ENCODE assay signal across 8 cellular contexts in the genomic region with DNA sequence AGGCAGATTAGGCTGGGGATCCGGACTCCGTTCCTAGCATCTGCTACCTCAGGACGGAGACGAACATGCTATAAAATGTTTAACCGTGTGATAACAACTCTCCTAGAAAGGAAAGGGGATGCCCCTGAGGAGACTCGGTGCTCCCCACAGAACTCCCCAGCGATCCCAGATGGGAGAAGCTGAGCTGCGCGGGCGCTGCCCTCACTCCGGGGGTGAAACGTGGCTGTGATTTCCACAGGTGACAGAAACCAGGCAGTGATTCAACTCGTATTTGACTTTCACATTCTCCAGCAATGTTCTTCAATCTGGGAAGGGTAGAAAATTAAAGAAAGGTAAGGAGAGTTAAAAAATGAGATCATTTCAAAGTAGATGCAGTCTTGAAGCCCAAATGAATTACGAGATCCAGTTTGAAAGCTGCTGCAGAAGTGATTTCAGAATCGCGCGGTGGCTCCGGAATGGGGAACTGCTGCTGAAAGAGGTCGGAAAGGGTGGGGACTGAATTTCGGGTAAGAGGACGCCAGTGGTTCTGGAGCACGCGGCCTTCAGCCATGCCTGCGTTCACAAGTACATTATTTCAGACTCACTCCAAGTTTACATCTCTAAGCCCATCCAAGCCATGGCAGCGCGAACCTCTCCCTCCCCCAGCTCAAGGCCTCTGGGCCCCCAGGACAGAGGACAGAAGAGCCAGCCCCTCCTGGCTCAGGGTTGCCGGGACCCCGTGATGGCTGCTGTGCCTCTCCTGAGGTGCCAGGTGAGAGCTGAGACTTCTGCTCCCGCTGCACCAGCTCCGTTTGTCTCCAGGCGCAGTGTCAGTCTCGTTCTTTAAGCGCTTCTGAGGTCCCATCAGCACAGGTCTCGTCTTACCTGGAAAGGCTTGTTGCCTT. TPM values are rescaled to one million over a fixed set of nuclear protein-coding genes. Genes with fewer than 3 reads are reported as not detected.
DNase-seq lines count a peak whose midpoint lies in the region; ATAC-seq and TF ChIP-seq lines count a peak whose summit lies in the region.

No MANE protein-coding gene starts in this region.

- H4K91ac ChIP-seq in mesenchymal stem cell (ENCODE audit: low read length): no peak overlapping the region

- H3K4ac ChIP-seq in mesenchymal stem cell (ENCODE audit: low read depth in 1 of 2, low read length in 2 of 2): no peak overlapping the region

- no peaks in the 10 kb centered on the region for H3K9me3 ChIP-seq in mesenchymal stem cell (ENCODE audit: control insufficient read depth, low read length)

- no peak overlapping the region for H4K8ac ChIP-seq in mesenchymal stem cell (ENCODE audit: low read length)

- WGBS in mesenchymal stem cell: 94% methylated on average over 32 of the region's 34 CpGs

- peaks cover 6 to 11% (median 8%) of the 10 kb centered on the region in 3 donors for H3K4me1 Mint-ChIP-seq in IgD-negative memory B cell

- H3K4me1 ChIP-seq in mesenchymal stem cell (ENCODE audit: control insufficient read depth, insufficient read depth, low read depth, low read length): no peaks in the 10 kb centered on the region

- peak overlapping the region in 2 of 3 donors; percentile 22 to 61 for H3K27ac Mint-ChIP-seq in IgD-negative memory B cell

- H3K9me3 Mint-ChIP-seq in IgD-negative memory B cell: no peaks in the 10 kb centered on the region

- H3K27ac ChIP-seq in mesenchymal stem cell (ENCODE audit: low read length, poor library complexity, severe bottlenecking): no peak overlapping the region

- no peaks in the 10 kb centered on the region for H3K27me3 ChIP-seq in mesenchymal stem cell (ENCODE audit: control insufficient read depth in 1 of 2, insufficient read depth in 1 of 2, low read length in 2 of 2)

- no peak overlapping the region for H3K23ac ChIP-seq in mesenchymal stem cell (ENCODE audit: low read length in 2 of 2)

- no peak overlapping the region for H3K4me2 ChIP-seq in mesenchymal stem cell (ENCODE audit: low read length, poor library complexity, severe bottlenecking)

- ATAC-seq in GM21786 (IDR thresholded peaks at IDR 0.05; ENCODE audit: unreplicated experiment): no peak

- H3K14ac ChIP-seq in mesenchymal stem cell (ENCODE audit: low read length in 2 of 2): no peak overlapping the region

- no peak overlapping the region for H2AFZ ChIP-seq in mesenchymal stem cell (ENCODE audit: low read depth, low read length)

- peak overlapping the region; percentile 85 for H3K9ac ChIP-seq in mesenchymal stem cell (ENCODE audit: low read length)

- no peak overlapping the region for H2AK5ac ChIP-seq in mesenchymal stem cell (ENCODE audit: low read length, severe bottlenecking)

- H3K18ac ChIP-seq in mesenchymal stem cell (ENCODE audit: low read depth in 1 of 2, low read length in 2 of 2): no peak overlapping the region

- peaks cover 3 to 36% of the 10 kb centered on the region in 2 experiments for H3K36me3 ChIP-seq in mesenchymal stem cell (ENCODE audit: control insufficient read depth in 1 of 2, insufficient read depth in 2 of 2, low read depth in 1 of 2, low read length in 2 of 2)

- peak; percentile 18 to 38 for DNase-seq in cardiac fibroblast (ENCODE audit: low read depth in 2 of 2)
- no peak for DNase-seq in mesenchymal stem cell
- DNase-seq in cerebellar nuclear complex (lab: John Stamatoyannopoulos, UW): no peak
- no peak for DNase-seq in GF-D8 (lab: John Stamatoyannopoulos, UW)
- no peak for DNase-seq in globus pallidus (ENCODE audit: low spot score)

- peak overlapping the region; percentile 56 for H3K4me3 ChIP-seq in GM12875 (ENCODE audit: low read depth, low read length)
- H3K4me3 ChIP-seq in cardiac fibroblast (replicated peaks in 1 of 2; ENCODE audit: low read depth in 2 of 2, low read length in 2 of 2): peak overlapping the region; percentile 66 to 80
- peak overlapping the region in 1 of 2 experiments; percentile 84 for H3K4me3 ChIP-seq in mesenchymal stem cell (ENCODE audit: insufficient read depth in 1 of 2, low read depth in 1 of 2, low read length in 2 of 2)

- no peak for TF ChIP-seq CTCF in GM12875 (IDR thresholded peaks at IDR 0.05; ENCODE audit: borderline replicate concordance, insufficient read depth, low read depth, low read length)
- TF ChIP-seq CTCF in cardiac fibroblast (IDR thresholded peaks at IDR 0.05; ENCODE audit: low read depth, low read length): no peak

- peaks cover 18% of the 10 kb centered on the region for H3K79me1 ChIP-seq in mesenchymal stem cell (replicated peaks; ENCODE audit: low read length, poor library complexity, severe bottlenecking)

- no peak overlapping the region for H2BK120ac ChIP-seq in mesenchymal stem cell (ENCODE audit: low read depth, low read length)

- no peak overlapping the region for H2BK12ac ChIP-seq in mesenchymal stem cell (ENCODE audit: low read length in 2 of 2)

- H2BK5ac ChIP-seq in mesenchymal stem cell (ENCODE audit: low read depth, low read length, poor library complexity, severe bottlenecking): no peak overlapping the region

- peak overlapping the region; percentile 75 to 96 (median 92) for H3K4me3 Mint-ChIP-seq in IgD-negative memory B cell

- no peaks in the 10 kb centered on the region for H3K36me3 Mint-ChIP-seq in IgD-negative memory B cell

- H3K27me3 Mint-ChIP-seq in IgD-negative memory B cell: no peaks in the 10 kb centered on the region

- no peak overlapping the region for H2BK15ac ChIP-seq in mesenchymal stem cell (ENCODE audit: low read depth, poor library complexity, severe bottlenecking)

RNA-seq across cellular contexts. Expression of gene ADNP2, which starts 39.5 kb away (rescaled TPM):
- 4.6 TPM for polyA plus RNA-seq in IgD-negative memory B cell
- 13.5 TPM for polyA plus RNA-seq in mesenchymal stem cell (2013, experiment 1 of 2)
- polyA plus RNA-seq in mesenchymal stem cell (2013, experiment 2 of 2): 14.4 TPM

Comparison
In these comparisons a context has a peak if more than half of its experiments do, and no peak if none do; other contexts are left out.
1. DNase-seq: peak in cardiac fibroblast (2 of 2); none in mesenchymal stem cell (single experiment), cerebellar nuclear complex (0 of 2), GF-D8 (single experiment) and globus pallidus (single experiment).